24 cellular contexts compared by ENCODE assay signal in the genomic region with DNA sequence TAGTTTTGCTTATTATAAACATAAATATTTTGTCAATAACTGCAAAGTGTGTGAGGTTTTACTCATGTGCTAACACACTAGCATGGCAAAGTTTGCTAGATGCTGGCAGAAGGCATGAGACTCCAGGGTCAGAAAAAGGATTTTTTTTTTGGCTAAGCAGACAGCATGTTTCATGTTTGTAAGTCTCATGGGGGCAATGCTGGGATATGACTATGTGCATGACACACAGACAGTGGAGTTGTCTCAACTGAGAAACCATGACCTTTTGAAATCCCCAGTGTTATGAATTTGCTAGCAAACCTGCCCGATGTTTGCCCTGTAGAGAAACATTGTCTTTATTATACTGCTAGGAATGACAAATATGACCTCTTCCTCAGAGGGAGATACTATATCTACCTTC.
"Had no signal": no experiment of that assay in that cellular context is flagged by ENCODE, and none has a peak within 500 bp of the region (broad histone marks: within the 10 kb centered on the region; RNA-seq: fewer than 3 reads in every experiment).

No MANE protein-coding gene starts in this region.

- H3K36me3 Mint-ChIP-seq: memory B cell; mesothelial cell of epicardium; natural killer cell; neural progenitor cell; stimulated activated effector memory CD8-positive, alpha-beta T cell treated with anti-CD3 and anti-CD28 coated beads, Interleukin-12 subunit alpha, Interleukin-12 subunit beta, amount 100 ng/mL, for 72 hours had no signal

- H3K27ac Mint-ChIP-seq: memory B cell; mesothelial cell of epicardium; natural killer cell; neural progenitor cell; stimulated activated effector memory CD8-positive, alpha-beta T cell treated with anti-CD3 and anti-CD28 coated beads, Interleukin-12 subunit alpha, Interleukin-12 subunit beta, amount 100 ng/mL, for 72 hours had no signal

- H2AFZ ChIP-seq: hepatocyte, neural progenitor cell had no signal

- H3K4me3 ChIP-seq: esophagus squamous epithelium, hepatocyte, left ventricle myocardium inferior, lower lobe of right lung, neural progenitor cell, ovary, smooth muscle cell, tibial artery, upper lobe of left lung, uterus had no signal

- H3K4me1 Mint-ChIP-seq: memory B cell; mesothelial cell of epicardium; natural killer cell; neural progenitor cell; stimulated activated effector memory CD8-positive, alpha-beta T cell treated with anti-CD3 and anti-CD28 coated beads, Interleukin-12 subunit alpha, Interleukin-12 subunit beta, amount 100 ng/mL, for 72 hours had no signal

- H3K9me3 ChIP-seq: esophagus squamous epithelium, lower lobe of right lung, ovary, tibial artery, upper lobe of left lung, uterus had no signal

- H3K27me3 Mint-ChIP-seq: memory B cell had no signal

- H3K4me3 Mint-ChIP-seq: memory B cell; mesothelial cell of epicardium; natural killer cell; neural progenitor cell; stimulated activated effector memory CD8-positive, alpha-beta T cell treated with anti-CD3 and anti-CD28 coated beads, Interleukin-12 subunit alpha, Interleukin-12 subunit beta, amount 100 ng/mL, for 72 hours had no signal

- H3K4me1 ChIP-seq: esophagus squamous epithelium, left ventricle myocardium inferior, lower lobe of right lung, neural progenitor cell, tibial artery, upper lobe of left lung, uterus had no signal

- H3K9me3 Mint-ChIP-seq: neural progenitor cell had no signal

- H3K4me2 ChIP-seq: hepatocyte, neural progenitor cell, smooth muscle cell had no signal

- ATAC-seq: left cardiac atrium; lower lobe of right lung; natural killer cell; right cardiac atrium; stimulated activated effector memory CD8-positive, alpha-beta T cell treated with anti-CD3 and anti-CD28 coated beads, Interleukin-12 subunit alpha, Interleukin-12 subunit beta, amount 100 ng/mL, for 72 hours; stimulated activated naive CD8-positive, alpha-beta T cell treated with anti-CD3 and anti-CD28 coated beads, Interleukin-15, Interleukin-2, amounts not matched to agents 100 U/mL and 50 U/mL, for 24 hours had no signal

- H3K9ac ChIP-seq: neural progenitor cell had no signal

- H3K27me3 ChIP-seq: esophagus squamous epithelium, hepatocyte, neural progenitor cell, ovary, tibial artery, upper lobe of left lung, uterus had no signal

- DNase-seq: dermis blood vessel endothelial cell; esophagus squamous epithelium; foreskin melanocyte; head of caudate nucleus; kidney; left cardiac atrium; left ventricle myocardium inferior; lower lobe of right lung; natural killer cell; nucleus accumbens; ovary; right cardiac atrium; stimulated activated CD4-positive, alpha-beta T cell treated with anti-CD3 and anti-CD28 coated beads, Interleukin-4, amount 100 ng/mL, for 1 hour; stimulated activated CD8-positive, alpha-beta memory T cell treated with anti-CD3 and anti-CD28 coated beads, Interleukin-4, amount 100 ng/mL, for 48 hours; stimulated activated naive CD8-positive, alpha-beta T cell treated with anti-CD3 and anti-CD28 coated beads, Interleukin-15, Interleukin-2, amounts not matched to agents 100 U/mL and 50 U/mL, for 24 hours; tibial artery; upper lobe of left lung; uterus had no signal

- H3K27ac ChIP-seq: esophagus squamous epithelium, hepatocyte, left ventricle myocardium inferior, lower lobe of right lung, neural progenitor cell, ovary, tibial artery, upper lobe of left lung, uterus had no signal

- H3K36me3 ChIP-seq: esophagus squamous epithelium, left ventricle myocardium inferior, lower lobe of right lung, neural progenitor cell, ovary, tibial artery, upper lobe of left lung, uterus had no signal
